ENCODE assay signal across 3 cellular contexts in the genomic region with DNA sequence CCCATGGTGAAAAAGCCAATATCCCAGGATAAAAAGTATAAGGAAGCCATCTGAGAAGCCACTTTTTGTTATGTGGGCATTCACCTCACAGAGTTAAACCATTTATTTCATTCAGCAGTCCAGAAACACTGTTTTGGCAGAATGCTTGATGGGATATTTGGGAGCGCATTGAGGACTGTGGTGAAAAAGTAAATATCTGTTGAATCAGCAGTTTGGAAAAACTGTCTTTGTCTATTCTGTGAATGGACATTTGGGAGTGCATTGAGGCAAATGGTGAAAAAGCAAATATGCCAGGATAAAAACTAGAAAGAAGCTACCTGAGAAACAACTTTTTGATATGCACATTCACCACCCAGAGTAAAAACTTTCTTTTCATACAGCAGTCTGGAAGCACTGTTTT.
TF ChIP-seq lines count a peak whose summit lies in the region.

No MANE protein-coding gene starts in this region.

TF ChIP-seq in A549, 52 proteins besides CTCF, POLR2A, EP300 and RAD21:
- TF ChIP-seq FOSL2 (IDR thresholded peaks at IDR 0.05): no peak
- no peak for TF ChIP-seq FOSL2 (CRISPR knock-in tag; IDR thresholded peaks at IDR 0.05)
- TF ChIP-seq MAFK (IDR thresholded peaks at IDR 0.05; ENCODE audit: partially characterized antibody): peak; percentile 18
- TF ChIP-seq NPAS2 (CRISPR knock-in tag; IDR thresholded peaks at IDR 0.05; ENCODE audit: borderline replicate concordance): no peak

TF ChIP-seq in IMR-90, 13 proteins besides CTCF, POLR2A, EP300 and RAD21:
- TF ChIP-seq MXI1 (IDR thresholded peaks at IDR 0.05; ENCODE audit: borderline replicate concordance, low read depth, low read length) (no peak), MAFK (IDR thresholded peaks at IDR 0.05; ENCODE audit: low read depth, low read length) (peak; percentile 63)

TF ChIP-seq in K562, 482 proteins besides CTCF, POLR2A, EP300 and RAD21:
- TF ChIP-seq PHF21A (IDR thresholded peaks at IDR 0.05; ENCODE audit: borderline replicate concordance, low read depth) (no peak), MAFK (IDR thresholded peaks at IDR 0.05; ENCODE audit: low read length) (peak; percentile 46)
TF ChIP-seq in K562: peak in this region for 1.
